In genomic region chr3:136503056-136503455, GRCh38 we compare ENCODE assay signal across 17 cellular contexts.
DNase-seq lines count a peak whose midpoint lies in the region; ATAC-seq lines count a peak whose summit lies in the region.
"Had no signal": no experiment of that assay in that cellular context is flagged by ENCODE, and none has a peak within 500 bp of the region (broad histone marks: within the 10 kb centered on the region; RNA-seq: fewer than 3 reads in every experiment).

No MANE protein-coding gene starts in this region.

- peaks cover 5% of the 10 kb centered on the region for H3K4me1 Mint-ChIP-seq in activated T-cell treated with anti-CD3 and anti-CD28 coated beads, Interleukin-2, amount 50 U/mL, for 72 hours (ENCODE audit: low read depth)
- H3K4me1 Mint-ChIP-seq in CD4-positive, CD25-positive, alpha-beta regulatory T cell, result peaks cover 0 to 20% (median 14%) of the 10 kb centered on the region in 4 donors
- H3K4me1 Mint-ChIP-seq in CD8-positive, alpha-beta memory T cell, result peaks cover 0 to 8% (median 6%) of the 10 kb centered on the region in 3 donors
- H3K4me1 Mint-ChIP-seq in central memory CD8-positive, alpha-beta T cell, result peaks cover 7% of the 10 kb centered on the region
- H3K4me1 Mint-ChIP-seq: GM23338, IgD-negative memory B cell had no signal

- no peak for DNase-seq in activated T-cell treated with anti-CD3 and anti-CD28 coated beads, Interleukin-2, amount 50 U/mL, for 72 hours
- DNase-seq in activated T-cell treated with anti-CD3 and anti-CD28 coated beads for 4 hours, result no peak
- no peak for DNase-seq in CD4-positive, CD25-positive, alpha-beta regulatory T cell
- DNase-seq in CD8-positive, alpha-beta memory T cell, result no peak
- no peak for DNase-seq in central memory CD8-positive, alpha-beta T cell (ENCODE audit: low spot score in 2 of 2)
- DNase-seq in GF-D8 (lab: John Stamatoyannopoulos, UW), result no peak
- no peak for DNase-seq in hepatic stellate cell (ENCODE audit: low spot score)
- DNase-seq: ACHN; Caco-2; CD4-positive, alpha-beta memory T cell; DND-41; H7 had no signal

- H3K36me3 Mint-ChIP-seq in activated T-cell treated with anti-CD3 and anti-CD28 coated beads, Interleukin-2, amount 50 U/mL, for 72 hours (ENCODE audit: insufficient read depth in 2 of 2), result peaks cover 0 to 5% of the 10 kb centered on the region in 2 donors
- peaks cover 23% of the 10 kb centered on the region for H3K36me3 Mint-ChIP-seq in CD4-positive, CD25-positive, alpha-beta regulatory T cell
- H3K36me3 Mint-ChIP-seq in CD8-positive, alpha-beta memory T cell, result peaks cover 0 to 57% (median 19%) of the 10 kb centered on the region in 3 donors
- H3K36me3 Mint-ChIP-seq in central memory CD8-positive, alpha-beta T cell (ENCODE audit: insufficient read depth), result peaks cover 18% of the 10 kb centered on the region

- no peak overlapping the region for H3K4me3 ChIP-seq in CD4-positive, CD25-positive, alpha-beta regulatory T cell (ENCODE audit: low read depth, low read length)
- H3K4me3 ChIP-seq in CD8-positive, alpha-beta memory T cell (ENCODE audit: low read length), result no peak overlapping the region
- H3K4me3 ChIP-seq: BLaER1 treated with 17β-estradiol and CSF1 and Interleukin-3, amounts not matched to agents 10 nM and 100 nM; GM12878; GM23338 had no signal

- H3K9me3 Mint-ChIP-seq in activated T-cell treated with anti-CD3 and anti-CD28 coated beads, Interleukin-2, amount 50 U/mL, for 72 hours, result no peaks in the 10 kb centered on the region
- H3K9me3 Mint-ChIP-seq in CD4-positive, CD25-positive, alpha-beta regulatory T cell, result no peaks in the 10 kb centered on the region
- no peaks in the 10 kb centered on the region for H3K9me3 Mint-ChIP-seq in CD8-positive, alpha-beta memory T cell
- H3K9me3 Mint-ChIP-seq in central memory CD8-positive, alpha-beta T cell, result no peaks in the 10 kb centered on the region
- H3K9me3 Mint-ChIP-seq: CD4-positive, alpha-beta memory T cell; GM23338; IgD-negative memory B cell had no signal

- CTCF ChIA-PET in CD8-positive, alpha-beta memory T cell (lab: Charles Lee), result no interaction called here

- H3K4me3 Mint-ChIP-seq in activated T-cell treated with anti-CD3 and anti-CD28 coated beads, Interleukin-2, amount 50 U/mL, for 72 hours, result no peak overlapping the region
- H3K4me3 Mint-ChIP-seq in CD4-positive, CD25-positive, alpha-beta regulatory T cell, result no peak overlapping the region
- no peak overlapping the region for H3K4me3 Mint-ChIP-seq in CD8-positive, alpha-beta memory T cell
- no peak overlapping the region for H3K4me3 Mint-ChIP-seq in central memory CD8-positive, alpha-beta T cell
- H3K4me3 Mint-ChIP-seq: CD4-positive, alpha-beta memory T cell; GM23338; IgD-negative memory B cell had no signal

- H3K36me3 ChIP-seq in CD4-positive, CD25-positive, alpha-beta regulatory T cell (ENCODE audit: control insufficient read depth, insufficient read depth, low read length), result peaks cover 8% of the 10 kb centered on the region
- peaks cover 10% of the 10 kb centered on the region for H3K36me3 ChIP-seq in CD8-positive, alpha-beta memory T cell (ENCODE audit: insufficient read depth, low read length)

- H3K9me3 ChIP-seq in CD4-positive, CD25-positive, alpha-beta regulatory T cell (ENCODE audit: control insufficient read depth in 2 of 2, low read length in 2 of 2), result no peaks in the 10 kb centered on the region
- no peaks in the 10 kb centered on the region for H3K9me3 ChIP-seq in CD8-positive, alpha-beta memory T cell (ENCODE audit: low read length)
- H3K9me3 ChIP-seq: BLaER1 treated with 17β-estradiol and CSF1 and Interleukin-3, amounts not matched to agents 10 nM and 100 nM; Caco-2 had no signal

- no peak for ATAC-seq in activated T-cell treated with anti-CD3 and anti-CD28 coated beads, Interleukin-2, amount 50 U/mL, for 72 hours (replicated peaks in 1 of 2)
- no peak for ATAC-seq in CD4-positive, CD25-positive, alpha-beta regulatory T cell (ENCODE audit: low read depth in 2 of 2)
- ATAC-seq in central memory CD8-positive, alpha-beta T cell (replicated peaks; ENCODE audit: extremely low read depth, poor library complexity, severe bottlenecking), result no peak
- no peak for ATAC-seq in GM19452 (IDR thresholded peaks at IDR 0.05; ENCODE audit: unreplicated experiment)
- ATAC-seq: GM12878, GM23338 had no signal

- no peak overlapping the region for H3K27ac ChIP-seq in CD4-positive, CD25-positive, alpha-beta regulatory T cell (ENCODE audit: insufficient read depth, low read length, poor library complexity, severe bottlenecking)
- no peak overlapping the region for H3K27ac ChIP-seq in CD8-positive, alpha-beta memory T cell (ENCODE audit: low read depth, low read length)
- H3K27ac ChIP-seq: BLaER1 treated with 17β-estradiol and CSF1 and Interleukin-3, amounts not matched to agents 10 nM and 100 nM had no signal

- H3K27me3 ChIP-seq in CD4-positive, CD25-positive, alpha-beta regulatory T cell (ENCODE audit: control insufficient read depth, insufficient read depth, low read length), result no peaks in the 10 kb centered on the region
- H3K27me3 ChIP-seq in CD8-positive, alpha-beta memory T cell (ENCODE audit: insufficient read depth, low read length, poor library complexity, severe bottlenecking), result no peaks in the 10 kb centered on the region
- H3K27me3 ChIP-seq: BLaER1 treated with 17β-estradiol and CSF1 and Interleukin-3, amounts not matched to agents 10 nM and 100 nM had no signal

- POLR2A ChIA-PET in CD8-positive, alpha-beta memory T cell (lab: Charles Lee), result no interaction called here

- no peaks in the 10 kb centered on the region for H3K27me3 Mint-ChIP-seq in activated T-cell treated with anti-CD3 and anti-CD28 coated beads, Interleukin-2, amount 50 U/mL, for 72 hours (ENCODE audit: low read depth)
- no peaks in the 10 kb centered on the region for H3K27me3 Mint-ChIP-seq in CD4-positive, CD25-positive, alpha-beta regulatory T cell
- H3K27me3 Mint-ChIP-seq in CD8-positive, alpha-beta memory T cell, result no peaks in the 10 kb centered on the region
- H3K27me3 Mint-ChIP-seq in central memory CD8-positive, alpha-beta T cell, result no peaks in the 10 kb centered on the region
- H3K27me3 Mint-ChIP-seq: CD4-positive, alpha-beta memory T cell; IgD-negative memory B cell had no signal

- peak overlapping the region; percentile 61 for H3K27ac Mint-ChIP-seq in activated T-cell treated with anti-CD3 and anti-CD28 coated beads, Interleukin-2, amount 50 U/mL, for 72 hours
- H3K27ac Mint-ChIP-seq in CD4-positive, CD25-positive, alpha-beta regulatory T cell, result peak overlapping the region; percentile 22 to 83 (median 36)
- peak overlapping the region in 5 of 8 donors; percentile 33 to 83 (median 62) for H3K27ac Mint-ChIP-seq in CD8-positive, alpha-beta memory T cell
- peak overlapping the region; percentile 71 for H3K27ac Mint-ChIP-seq in central memory CD8-positive, alpha-beta T cell (ENCODE audit: low read depth)
- H3K27ac Mint-ChIP-seq: GM23338 had no signal

- H3K4me1 ChIP-seq in CD4-positive, CD25-positive, alpha-beta regulatory T cell (ENCODE audit: control insufficient read depth, insufficient read depth, low read length, poor library complexity, severe bottlenecking), result no peaks in the 10 kb centered on the region
- no peaks in the 10 kb centered on the region for H3K4me1 ChIP-seq in CD8-positive, alpha-beta memory T cell (ENCODE audit: insufficient read depth, low read length)
- H3K4me1 ChIP-seq: BLaER1 treated with 17β-estradiol and CSF1 and Interleukin-3, amounts not matched to agents 10 nM and 100 nM had no signal
